In the genomic region with DNA sequence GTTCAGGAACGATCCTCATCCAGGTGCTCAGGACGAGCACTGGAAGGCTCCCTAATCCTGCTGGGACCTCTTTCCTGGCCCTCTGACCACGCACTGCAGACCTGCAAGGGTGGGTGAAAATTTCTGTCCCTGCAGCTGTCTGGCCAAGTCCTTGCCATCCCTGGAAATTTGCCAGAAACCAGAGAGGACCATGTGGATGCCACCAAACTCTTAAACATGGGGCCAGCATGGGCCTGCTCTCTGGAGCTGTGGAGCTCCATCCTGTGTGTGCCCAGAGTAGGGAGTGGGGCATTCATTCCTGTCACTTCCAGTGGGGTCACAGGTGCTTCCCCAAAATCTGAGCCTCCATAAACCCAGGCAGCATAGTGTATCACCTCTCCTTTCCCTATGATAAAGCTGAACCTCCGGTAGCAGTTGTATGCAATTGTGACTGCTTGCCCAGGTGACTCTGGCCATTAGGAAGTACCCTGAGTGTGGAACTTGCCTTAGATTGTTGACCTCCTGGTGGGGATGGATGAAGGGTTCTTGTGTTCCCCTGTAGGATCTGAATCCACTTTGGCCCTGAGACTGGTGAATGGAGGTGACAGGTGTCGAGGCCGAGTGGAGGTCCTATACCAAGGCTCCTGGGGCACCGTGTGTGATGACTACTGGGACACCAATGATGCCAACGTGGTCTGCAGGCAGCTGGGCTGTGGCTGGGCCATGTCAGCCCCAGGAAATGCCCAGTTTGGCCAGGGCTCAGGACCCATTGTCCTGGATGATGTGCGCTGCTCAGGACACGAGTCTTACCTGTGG, we compare ENCODE assay signal across 23 cellular contexts.
"Had no signal": no experiment of that assay in that cellular context is flagged by ENCODE, and none has a peak within 500 bp of the region (broad histone marks: within the 10 kb centered on the region; RNA-seq: fewer than 3 reads in every experiment).

No MANE protein-coding gene starts in this region.

- DNase-seq: Kasumi-1, MV-4-11, NCI-H1048, NCI-H1105, NCI-H1417, NCI-H1436 treated with DMSO at 0.1 percent for 48 hours, NCI-H1694, NCI-H1930, NCI-H2081 treated with DMSO at 0.1 percent for 48 hours, NCI-H2171 treated with DMSO at 0.1 percent for 48 hours, NCI-H345, NCI-H446 treated with DMSO at 0.1 percent for 48 hours, NCI-H510A treated with DMSO at 0.1 percent for 48 hours, NCI-H526, NCI-H82, SHP77, SK-N-SH had no signal

- ATAC-seq: K562, Panc1 had no signal

- H3K4me3 ChIP-seq: K562 had no signal

- H3K36me3 Mint-ChIP-seq: IgD-negative memory B cell had no signal

- H3K4me3 Mint-ChIP-seq: IgD-negative memory B cell had no signal

- H3K4me1 Mint-ChIP-seq: IgD-negative memory B cell had no signal

- H3K27ac ChIP-seq: HL-60, KMS-11, RWPE1 had no signal

- H3K9me3 ChIP-seq: SK-N-SH had no signal
